18 cellular contexts compared by ENCODE assay signal in the genomic region with DNA sequence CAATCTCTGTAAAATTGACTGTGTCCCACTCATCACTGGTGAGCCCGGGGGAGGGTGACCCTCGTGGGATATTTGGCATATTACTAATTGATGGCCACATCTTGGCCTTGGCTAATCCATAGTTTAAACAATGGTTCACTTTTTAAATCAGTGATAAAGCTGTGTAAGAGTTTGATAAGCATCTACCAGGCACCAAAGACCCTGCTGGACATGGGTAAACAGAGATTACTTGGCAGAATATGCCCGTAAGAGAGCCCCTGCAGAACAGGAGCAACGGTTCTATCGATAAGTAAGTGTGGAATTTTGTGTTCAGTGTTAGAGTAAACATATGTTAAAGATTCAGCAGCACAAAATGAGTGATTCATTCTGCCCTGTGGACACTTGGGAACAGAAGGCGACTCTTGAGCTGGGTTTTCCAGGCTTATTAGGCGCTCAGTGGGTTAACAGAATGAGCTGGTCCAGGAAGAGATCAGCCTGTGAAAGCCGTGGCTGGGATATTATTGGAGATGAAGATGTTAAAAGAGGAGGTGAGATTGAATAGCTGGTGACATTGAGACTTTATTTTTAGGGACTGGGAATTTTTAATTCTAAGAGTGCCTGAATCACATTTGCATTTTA. TPM values are rescaled to one million over a fixed set of nuclear protein-coding genes. Genes with fewer than 3 reads are reported as not detected.
A peak's percentile ranks its signal among the peaks of the same experiment; 100 is the strongest.
DNase-seq lines count a peak whose midpoint lies in the region; ATAC-seq, FAIRE-seq and TF ChIP-seq lines count a peak whose summit lies in the region.
"Had no signal": no experiment of that assay in that cellular context is flagged by ENCODE, and none has a peak within 500 bp of the region (broad histone marks: within the 10 kb centered on the region; RNA-seq: fewer than 3 reads in every experiment).

No MANE protein-coding gene starts in this region.

- CTCF ChIA-PET in HepG2 (lab: Yijun Ruan, JAX; ENCODE audit: low intra/inter-chr PET ratio, low total read pairs), result no interaction called here

- no peaks in the 10 kb centered on the region for H3K4me1 Mint-ChIP-seq in activated naive CD8-positive, alpha-beta T cell treated with anti-CD3 and anti-CD28 coated beads, Interleukin-2, amount 50 U/mL, for 24 hours
- peaks cover 22% of the 10 kb centered on the region for H3K4me1 Mint-ChIP-seq in type B pancreatic cell (ENCODE audit: unreplicated experiment)

- peak overlapping the region; percentile 63 for H3K27ac Mint-ChIP-seq in activated naive CD8-positive, alpha-beta T cell treated with anti-CD3 and anti-CD28 coated beads, Interleukin-2, amount 50 U/mL, for 24 hours
- H3K27ac Mint-ChIP-seq in type B pancreatic cell, result peak overlapping the region; percentile 50
- H3K27ac Mint-ChIP-seq: activated T-helper 2 cell treated with anti-CD3 and anti-CD28 coated beads, Interferon-gamma antibody, Interleukin-2, Interleukin-4, amounts not matched to agents 10 μg/mL and 5 μg/mL and 100 μg/mL, durations not matched to agents 14 hours and 24 hours and 36 hours; CD4-positive, CD25-positive, alpha-beta regulatory T cell had no signal

- intact Hi-C loops in HepG2 (cut with micrococcal nuclease; ENCODE audit: unreplicated experiment) (no loop called here), right lobe of liver (cut with DNase I) (no loop called here), left ventricle myocardium superior (cut with micrococcal nuclease) (no loop called here)

- no peak overlapping the region for H3K4me2 ChIP-seq in HepG2 (ENCODE audit: low read depth, low read length)
- no peak overlapping the region for H3K4me2 ChIP-seq in trophoblast cell (ENCODE audit: low read length)

- in situ Hi-C loops in HepG2 (cut with HindIII; ENCODE audit: extremely low pct_ligation_motif_present, low pct_unique_long_range_greater_than_20kb), result no loop called here

- no peak overlapping the region for H4K91ac ChIP-seq in trophoblast cell (ENCODE audit: low read depth, low read length)

- H4K12ac ChIP-seq in trophoblast cell (ENCODE audit: low read depth, low read length), result no peak overlapping the region

- no peak overlapping the region for H4K8ac ChIP-seq in trophoblast cell (ENCODE audit: low read depth, low read length)

- POLR2A ChIA-PET in HepG2 (lab: Yijun Ruan, JAX), result no interaction called here

- no peaks in the 10 kb centered on the region for H3K9me3 Mint-ChIP-seq in activated naive CD8-positive, alpha-beta T cell treated with anti-CD3 and anti-CD28 coated beads, Interleukin-2, amount 50 U/mL, for 24 hours
- H3K9me3 Mint-ChIP-seq in type B pancreatic cell, result no peaks in the 10 kb centered on the region
- H3K9me3 Mint-ChIP-seq: activated T-helper 2 cell treated with anti-CD3 and anti-CD28 coated beads, Interferon-gamma antibody, Interleukin-2, Interleukin-4, amounts not matched to agents 10 μg/mL and 5 μg/mL and 100 μg/mL, durations not matched to agents 14 hours and 24 hours and 36 hours; CD4-positive, CD25-positive, alpha-beta regulatory T cell; neural crest cell had no signal

- no peak for ATAC-seq in HepG2
- no peak for ATAC-seq in right lobe of liver
- no peak for ATAC-seq in activated naive CD8-positive, alpha-beta T cell treated with anti-CD3 and anti-CD28 coated beads, Interleukin-2, amount 50 U/mL, for 24 hours
- ATAC-seq in left ventricle myocardium superior, result peak; percentile 50
- ATAC-seq in GM21390 (IDR thresholded peaks at IDR 0.05; ENCODE audit: unreplicated experiment), result no peak
- ATAC-seq: psoas muscle had no signal

- no peak for TF ChIP-seq EP300 in HepG2 (IDR thresholded peaks at IDR 0.05; ENCODE audit: low read depth in 2 of 2, low read length in 2 of 2)
- TF ChIP-seq EP300 in HepG2 (CRISPR knock-in tag; IDR thresholded peaks at IDR 0.05; ENCODE audit: borderline replicate concordance), result no peak

- H3K9ac ChIP-seq in HepG2 (ENCODE audit: insufficient read depth, low read depth, low read length), result no peak overlapping the region
- no peak overlapping the region for H3K9ac ChIP-seq in trophoblast cell (ENCODE audit: low read length)

- peaks cover 0 to 27% of the 10 kb centered on the region in 2 experiments; a peak in 2 of 5 replicates for H3K36me3 ChIP-seq in HepG2 (replicated peaks in 1 of 2; ENCODE audit: control insufficient read depth in 1 of 2, insufficient read depth in 2 of 2, low read length in 2 of 2)
- peaks cover 0 to 37% (median 9%) of the 10 kb centered on the region in 4 donors for H3K36me3 ChIP-seq in right lobe of liver
- peaks cover 2 to 6% of the 10 kb centered on the region in 2 experiments for H3K36me3 ChIP-seq in trophoblast cell (ENCODE audit: control insufficient read depth in 1 of 2, insufficient read depth in 2 of 2, low read length in 2 of 2)

- TF ChIP-seq CTCF in HepG2 (CRISPR knock-in tag; IDR thresholded peaks at IDR 0.05) (no peak), right lobe of liver (IDR thresholded peaks at IDR 0.05) (no peak), type B pancreatic cell (conservative IDR thresholded peaks at IDR 0.05) (no peak)

- H3K27me3 Mint-ChIP-seq in activated naive CD8-positive, alpha-beta T cell treated with anti-CD3 and anti-CD28 coated beads, Interleukin-2, amount 50 U/mL, for 24 hours, result no peaks in the 10 kb centered on the region
- no peaks in the 10 kb centered on the region for H3K27me3 Mint-ChIP-seq in type B pancreatic cell
- H3K27me3 Mint-ChIP-seq: CD4-positive, CD25-positive, alpha-beta regulatory T cell had no signal

- H3K4me1 ChIP-seq in HepG2 (ENCODE audit: insufficient read depth, low read length) (no peaks in the 10 kb centered on the region), right lobe of liver (no peaks in the 10 kb centered on the region), trophoblast cell (ENCODE audit: control insufficient read depth in 1 of 2, insufficient read depth in 2 of 2, low read length in 2 of 2) (no peaks in the 10 kb centered on the region)

- no peaks in the 10 kb centered on the region for H3K79me1 ChIP-seq in trophoblast cell (ENCODE audit: low read length)

- H3K27me3 ChIP-seq in HepG2 (ENCODE audit: control insufficient read depth in 1 of 2, insufficient read depth in 2 of 2, low read length in 2 of 2) (no peaks in the 10 kb centered on the region), right lobe of liver (no peaks in the 10 kb centered on the region), trophoblast cell (ENCODE audit: insufficient read depth, low read length) (no peaks in the 10 kb centered on the region)

- no peak overlapping the region for H2BK120ac ChIP-seq in trophoblast cell (ENCODE audit: insufficient read depth, low read length, poor library complexity)

- H3K4me3 Mint-ChIP-seq in activated naive CD8-positive, alpha-beta T cell treated with anti-CD3 and anti-CD28 coated beads, Interleukin-2, amount 50 U/mL, for 24 hours, result no peak overlapping the region
- no peak overlapping the region for H3K4me3 Mint-ChIP-seq in type B pancreatic cell
- H3K4me3 Mint-ChIP-seq: CD4-positive, CD25-positive, alpha-beta regulatory T cell; neural crest cell had no signal

- WGBS in HepG2 (ENCODE audit: low lambda C conversion rate), result 88% methylated on average over 8 of the region's 8 CpGs
- 76% methylated on average over 8 of the region's 8 CpGs for WGBS in right lobe of liver (ENCODE audit: insufficient coverage, low coverage, low lambda C conversion rate, missing lambda C conversion rate)
- WGBS in trophoblast cell (ENCODE audit: extremely low coverage, insufficient coverage, insufficient read length), result no CpG with 5 or more reads among the region's 8 CpGs

- no peak overlapping the region for H3K4me3 ChIP-seq in HepG2 (replicated peaks in 1 of 3; ENCODE audit: insufficient read depth in 1 of 3, low read depth in 2 of 3, low read length in 3 of 3)
- no peak overlapping the region for H3K4me3 ChIP-seq in right lobe of liver
- H3K4me3 ChIP-seq in trophoblast cell (ENCODE audit: low read depth, low read length), result no peak overlapping the region
- H3K4me3 ChIP-seq: psoas muscle, thoracic aorta had no signal

- H3K27ac ChIP-seq in HepG2 (ENCODE audit: extremely low read length, insufficient read depth, low read length), result no peak overlapping the region
- no peak overlapping the region for H3K27ac ChIP-seq in right lobe of liver
- H3K27ac ChIP-seq in trophoblast cell (ENCODE audit: low read depth, low read length), result no peak overlapping the region
- H3K27ac ChIP-seq: psoas muscle, thoracic aorta had no signal

- no peak overlapping the region for H3K23ac ChIP-seq in trophoblast cell (ENCODE audit: low read length)

- BruUV-seq in HepG2 (replicated peaks; lab: Mats Ljungman, UMichigan), result TSS peak; percentile 40

- H3K4ac ChIP-seq in trophoblast cell (ENCODE audit: low read depth, low read length), result no peak overlapping the region

- no peak overlapping the region for H2BK12ac ChIP-seq in trophoblast cell (ENCODE audit: low read length)

- FAIRE-seq in HepG2 (lab: Jason Lieb, UNC), result no peak

- TF ChIP-seq POLR2A in HepG2 (IDR thresholded peaks at IDR 0.05; ENCODE audit: insufficient read depth in 1 of 2, low read depth in 2 of 2, low read length in 2 of 2) (no peak), right lobe of liver (IDR thresholded peaks at IDR 0.05) (no peak)

- no peak overlapping the region for H3K14ac ChIP-seq in trophoblast cell (ENCODE audit: low read length)

- no peaks in the 10 kb centered on the region for H4K20me1 ChIP-seq in HepG2 (ENCODE audit: insufficient read depth, low read length)

- no peak overlapping the region for H2AK5ac ChIP-seq in trophoblast cell (ENCODE audit: low read length)

- H2BK5ac ChIP-seq in trophoblast cell (ENCODE audit: low read depth, low read length, poor library complexity), result no peak overlapping the region

- H3K9me3 ChIP-seq in HepG2 (ENCODE audit: low read length) (no peaks in the 10 kb centered on the region), right lobe of liver (no peaks in the 10 kb centered on the region), trophoblast cell (ENCODE audit: insufficient read depth, low read depth, low read length) (peaks cover 3% of the 10 kb centered on the region)
- H3K9me3 ChIP-seq: psoas muscle, thoracic aorta had no signal

- no peak overlapping the region for H2AFZ ChIP-seq in HepG2 (ENCODE audit: low read length)
- H2AFZ ChIP-seq in trophoblast cell (ENCODE audit: insufficient read depth, low read length, poor library complexity), result no peak overlapping the region

- no peak for TF ChIP-seq RAD21 in HepG2 (CRISPR knock-in tag; IDR thresholded peaks at IDR 0.05)

- H3K18ac ChIP-seq in trophoblast cell (ENCODE audit: low read length), result no peak overlapping the region

- DNase-seq in HepG2 (ENCODE audit: low spot score), result no peak
- DNase-seq in right lobe of liver, result no peak
- no peak for DNase-seq in activated naive CD8-positive, alpha-beta T cell treated with anti-CD3 and anti-CD28 coated beads, Interleukin-2, amount 50 U/mL, for 24 hours
- DNase-seq in left ventricle myocardium superior, result no peak
- DNase-seq in type B pancreatic cell (ENCODE audit: extremely low spot score, unreplicated experiment), result no peak
- DNase-seq in effector CD8-positive, alpha-beta T cell (lab: John Stamatoyannopoulos, UW), result no peak
- DNase-seq in trophoblast cell, result no peak
- DNase-seq: CD4-positive, CD25-positive, alpha-beta regulatory T cell; DMS53; KG1; NCI-H1048; NCI-H2029; NCI-H446; psoas muscle had no signal

- H3K36me3 Mint-ChIP-seq in activated naive CD8-positive, alpha-beta T cell treated with anti-CD3 and anti-CD28 coated beads, Interleukin-2, amount 50 U/mL, for 24 hours (ENCODE audit: low read depth), result peaks cover 23% of the 10 kb centered on the region
- H3K36me3 Mint-ChIP-seq in type B pancreatic cell, result peaks cover 19% of the 10 kb centered on the region

- no peaks in the 10 kb centered on the region for H3K79me2 ChIP-seq in HepG2 (ENCODE audit: insufficient read depth, low read length)
- no peaks in the 10 kb centered on the region for H3K79me2 ChIP-seq in trophoblast cell (ENCODE audit: control insufficient read depth, insufficient read depth, low read length, poor library complexity)

RNA-seq across cellular contexts. Expression of a gene that starts 55.9 kb away (rescaled TPM):
- 12.4 and 15.7 TPM in 2 replicates for total RNA-seq in HepG2 (2016; rRNA removed; fragmentation: Illumina TruSeq; extraction: Trizol)
- 8.5 and 9.1 TPM in 2 replicates for total RNA-seq in HepG2 (2016; cell fraction: cytosol; rRNA removed; fragmentation: Illumina TruSeq; extraction: Trizol; ENCODE audit: low read depth)
- 12.0 and 15.5 TPM in 2 replicates for total RNA-seq in HepG2 (2016; cell fraction: insoluble cytoplasmic fraction; rRNA removed; fragmentation: Illumina TruSeq; extraction: Trizol)
- 7.1 and 7.9 TPM in 2 replicates for total RNA-seq in HepG2 (2016; cell fraction: membrane; rRNA removed; fragmentation: Illumina TruSeq; extraction: Trizol)
- total RNA-seq in HepG2 (2016; cell fraction: nucleus; rRNA removed; fragmentation: Illumina TruSeq; extraction: Trizol), result 12.9 and 18.4 TPM in 2 replicates
- 6.3 and 6.4 TPM in 2 replicates for polyA plus RNA-seq in HepG2 (2011; rRNA removed)
- 3.1 and 5.0 TPM in 2 replicates for polyA plus RNA-seq in HepG2 (2011; cell fraction: cytosol; rRNA removed)
- polyA plus RNA-seq in HepG2 (2011; cell fraction: nucleus; rRNA removed), result 5.9 and 6.8 TPM in 2 replicates
- polyA plus RNA-seq in HepG2 (2012), result 7.3 and 9.2 TPM in 2 replicates
- 1.2 and 1.3 TPM in 2 replicates for polyA plus RNA-seq in HepG2 (2016; cell fraction: cytosol; fragmentation: Illumina TruSeq; extraction: Trizol; ENCODE audit: low read depth)
- polyA plus RNA-seq in HepG2 (2016; cell fraction: insoluble cytoplasmic fraction; fragmentation: Illumina TruSeq; extraction: Trizol; ENCODE audit: low read depth), result 9.3 and 11.1 TPM in 2 replicates
- 2.1 and 2.4 TPM in 2 replicates for polyA plus RNA-seq in HepG2 (2016; cell fraction: membrane; fragmentation: Illumina TruSeq; extraction: Trizol; ENCODE audit: low read depth)
- 14.1 and 14.2 TPM in 2 replicates for polyA plus RNA-seq in HepG2 (2016; cell fraction: nucleus; fragmentation: Illumina TruSeq; extraction: Trizol; ENCODE audit: insufficient read depth, low read depth)
- 8.5 and 12.2 TPM in 2 replicates for polyA minus RNA-seq in HepG2 (2011; rRNA and poly(A)+ RNA removed; ENCODE audit: low replicate concordance)
- 6.3 and 8.2 TPM in 2 replicates for polyA minus RNA-seq in HepG2 (2011; cell fraction: cytosol; rRNA and poly(A)+ RNA removed)
- polyA minus RNA-seq in HepG2 (2011; cell fraction: nucleus; rRNA and poly(A)+ RNA removed), result 35.5 and 40.3 TPM in 2 replicates
- total RNA-seq in right lobe of liver, result 10 to 100 TPM in 5 of 6 experiments, 1 to 10 TPM in 1; 9.8 to 21.7 (median 14.6) TPM
- total RNA-seq in left ventricle myocardium superior, result 20.2 TPM
- total RNA-seq in type B pancreatic cell (ENCODE audit: low replicate concordance), result 15.5 and 17.9 TPM in 2 replicates
- 8.7 and 9.1 TPM in 2 replicates for polyA plus RNA-seq in trophoblast cell (2013)

RNA-seq across cellular contexts. Expression of a gene that starts 56.1 kb away (rescaled TPM):
- total RNA-seq in HepG2 (2016; rRNA removed; fragmentation: Illumina TruSeq; extraction: Trizol), result 31.4 and 45.9 TPM in 2 replicates
- total RNA-seq in HepG2 (2016; cell fraction: cytosol; rRNA removed; fragmentation: Illumina TruSeq; extraction: Trizol; ENCODE audit: low read depth), result 8.9 and 9.8 TPM in 2 replicates
- total RNA-seq in HepG2 (2016; cell fraction: insoluble cytoplasmic fraction; rRNA removed; fragmentation: Illumina TruSeq; extraction: Trizol), result 32.2 and 43.1 TPM in 2 replicates
- 9.8 and 12.0 TPM in 2 replicates for total RNA-seq in HepG2 (2016; cell fraction: membrane; rRNA removed; fragmentation: Illumina TruSeq; extraction: Trizol)
- 17.5 and 20.5 TPM in 2 replicates for total RNA-seq in HepG2 (2016; cell fraction: nucleus; rRNA removed; fragmentation: Illumina TruSeq; extraction: Trizol)
- polyA plus RNA-seq in HepG2 (2011; rRNA removed), result 12.0 and 15.7 TPM in 2 replicates
- polyA plus RNA-seq in HepG2 (2011; cell fraction: cytosol; rRNA removed), result 7.1 and 10.0 TPM in 2 replicates
- 5.1 and 5.6 TPM in 2 replicates for polyA plus RNA-seq in HepG2 (2011; cell fraction: nucleus; rRNA removed)
- 15.8 and 18.7 TPM in 2 replicates for polyA plus RNA-seq in HepG2 (2012)
- 3.6 and 3.8 TPM in 2 replicates for polyA plus RNA-seq in HepG2 (2016; cell fraction: cytosol; fragmentation: Illumina TruSeq; extraction: Trizol; ENCODE audit: low read depth)
- 39.9 and 41.4 TPM in 2 replicates for polyA plus RNA-seq in HepG2 (2016; cell fraction: insoluble cytoplasmic fraction; fragmentation: Illumina TruSeq; extraction: Trizol; ENCODE audit: low read depth)
- polyA plus RNA-seq in HepG2 (2016; cell fraction: membrane; fragmentation: Illumina TruSeq; extraction: Trizol; ENCODE audit: low read depth), result 6.0 and 6.8 TPM in 2 replicates
- 21.1 and 23.0 TPM in 2 replicates for polyA plus RNA-seq in HepG2 (2016; cell fraction: nucleus; fragmentation: Illumina TruSeq; extraction: Trizol; ENCODE audit: insufficient read depth, low read depth)
- 4.7 and 9.6 TPM in 2 replicates for polyA minus RNA-seq in HepG2 (2011; rRNA and poly(A)+ RNA removed; ENCODE audit: low replicate concordance)
- polyA minus RNA-seq in HepG2 (2011; cell fraction: cytosol; rRNA and poly(A)+ RNA removed), result 5.7 and 6.9 TPM in 2 replicates
- polyA minus RNA-seq in HepG2 (2011; cell fraction: nucleus; rRNA and poly(A)+ RNA removed), result 13.8 and 14.8 TPM in 2 replicates
- total RNA-seq in right lobe of liver, result 10 to 100 TPM; 13.1 to 24.8 (median 19.6) TPM
- 17.4 TPM for total RNA-seq in left ventricle myocardium superior
- 12.9 and 14.7 TPM in 2 replicates for total RNA-seq in type B pancreatic cell (ENCODE audit: low replicate concordance)
- 17.8 and 19.2 TPM in 2 replicates for polyA plus RNA-seq in trophoblast cell (2013)
